In the genomic region with DNA sequence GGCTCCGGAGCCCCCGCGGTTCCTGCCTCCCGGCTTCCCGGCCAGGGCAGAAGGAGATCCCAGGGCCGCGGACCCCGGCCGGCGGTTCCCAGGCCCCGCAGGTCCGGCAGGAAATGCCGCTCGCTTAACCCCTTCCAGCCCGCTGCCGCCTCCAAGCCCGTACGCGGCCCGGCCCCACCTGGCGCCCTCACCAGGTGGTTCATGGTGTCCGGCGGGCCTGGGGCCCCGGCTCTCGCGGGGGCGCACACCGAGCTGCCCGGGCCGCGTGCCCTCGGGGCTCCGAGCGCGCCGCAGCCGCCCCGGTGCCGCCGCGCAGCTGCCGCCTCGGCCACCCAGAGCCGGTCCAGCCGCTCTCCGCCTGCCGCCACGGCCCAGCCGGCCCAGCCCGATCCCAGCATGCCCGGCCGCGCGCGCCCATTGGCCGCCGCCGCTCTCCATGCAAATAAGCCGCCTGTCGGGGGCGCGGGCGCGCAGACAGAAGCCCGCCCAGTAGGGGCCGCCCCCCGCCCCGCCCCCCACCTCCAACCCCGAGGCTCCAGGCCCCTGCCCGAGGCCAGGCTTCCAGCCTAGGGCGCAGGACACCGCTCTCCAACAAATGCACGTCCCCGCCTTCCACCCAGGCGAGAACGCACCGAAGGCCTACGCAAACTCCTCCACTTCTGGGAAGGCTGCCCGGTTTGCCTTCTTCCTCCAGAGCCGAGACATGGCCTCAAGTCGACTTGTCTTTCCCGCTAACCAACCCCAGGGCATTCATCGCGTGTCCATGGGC, we compare ENCODE assay signal across 1 cellular context.
TF ChIP-seq lines count a peak whose summit lies in the region.

A gene with protein sequence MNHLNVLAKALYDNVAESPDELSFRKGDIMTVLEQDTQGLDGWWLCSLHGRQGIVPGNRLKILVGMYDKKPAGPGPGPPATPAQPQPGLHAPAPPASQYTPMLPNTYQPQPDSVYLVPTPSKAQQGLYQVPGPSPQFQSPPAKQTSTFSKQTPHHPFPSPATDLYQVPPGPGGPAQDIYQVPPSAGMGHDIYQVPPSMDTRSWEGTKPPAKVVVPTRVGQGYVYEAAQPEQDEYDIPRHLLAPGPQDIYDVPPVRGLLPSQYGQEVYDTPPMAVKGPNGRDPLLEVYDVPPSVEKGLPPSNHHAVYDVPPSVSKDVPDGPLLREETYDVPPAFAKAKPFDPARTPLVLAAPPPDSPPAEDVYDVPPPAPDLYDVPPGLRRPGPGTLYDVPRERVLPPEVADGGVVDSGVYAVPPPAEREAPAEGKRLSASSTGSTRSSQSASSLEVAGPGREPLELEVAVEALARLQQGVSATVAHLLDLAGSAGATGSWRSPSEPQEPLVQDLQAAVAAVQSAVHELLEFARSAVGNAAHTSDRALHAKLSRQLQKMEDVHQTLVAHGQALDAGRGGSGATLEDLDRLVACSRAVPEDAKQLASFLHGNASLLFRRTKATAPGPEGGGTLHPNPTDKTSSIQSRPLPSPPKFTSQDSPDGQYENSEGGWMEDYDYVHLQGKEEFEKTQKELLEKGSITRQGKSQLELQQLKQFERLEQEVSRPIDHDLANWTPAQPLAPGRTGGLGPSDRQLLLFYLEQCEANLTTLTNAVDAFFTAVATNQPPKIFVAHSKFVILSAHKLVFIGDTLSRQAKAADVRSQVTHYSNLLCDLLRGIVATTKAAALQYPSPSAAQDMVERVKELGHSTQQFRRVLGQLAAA (minus strand): TSS at position 345 of the 769 bp plus-strand sequence. CDS start 142 bp downstream, at position 203.

TF ChIP-seq in IMR-90, 13 proteins besides CTCF, POLR2A, EP300 and RAD21:
- no peak for TF ChIP-seq MAFK (IDR thresholded peaks at IDR 0.05; ENCODE audit: low read depth, low read length)
- TF ChIP-seq BHLHE40 (IDR thresholded peaks at IDR 0.05; ENCODE audit: low read depth, low read length): no peak
- TF ChIP-seq SMC3 (IDR thresholded peaks at IDR 0.05; ENCODE audit: low read depth, low read length): no peak
- TF ChIP-seq, protein P1, sequence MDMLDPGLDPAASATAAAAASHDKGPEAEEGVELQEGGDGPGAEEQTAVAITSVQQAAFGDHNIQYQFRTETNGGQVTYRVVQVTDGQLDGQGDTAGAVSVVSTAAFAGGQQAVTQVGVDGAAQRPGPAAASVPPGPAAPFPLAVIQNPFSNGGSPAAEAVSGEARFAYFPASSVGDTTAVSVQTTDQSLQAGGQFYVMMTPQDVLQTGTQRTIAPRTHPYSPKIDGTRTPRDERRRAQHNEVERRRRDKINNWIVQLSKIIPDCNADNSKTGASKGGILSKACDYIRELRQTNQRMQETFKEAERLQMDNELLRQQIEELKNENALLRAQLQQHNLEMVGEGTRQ (IDR thresholded peaks at IDR 0.05; ENCODE audit: low read depth, low read length): no peak
- TF ChIP-seq MXI1 (IDR thresholded peaks at IDR 0.05; ENCODE audit: borderline replicate concordance, low read depth, low read length): peak; percentile 44; the same call in 1 of the 2 replicates
